In the genomic region with DNA sequence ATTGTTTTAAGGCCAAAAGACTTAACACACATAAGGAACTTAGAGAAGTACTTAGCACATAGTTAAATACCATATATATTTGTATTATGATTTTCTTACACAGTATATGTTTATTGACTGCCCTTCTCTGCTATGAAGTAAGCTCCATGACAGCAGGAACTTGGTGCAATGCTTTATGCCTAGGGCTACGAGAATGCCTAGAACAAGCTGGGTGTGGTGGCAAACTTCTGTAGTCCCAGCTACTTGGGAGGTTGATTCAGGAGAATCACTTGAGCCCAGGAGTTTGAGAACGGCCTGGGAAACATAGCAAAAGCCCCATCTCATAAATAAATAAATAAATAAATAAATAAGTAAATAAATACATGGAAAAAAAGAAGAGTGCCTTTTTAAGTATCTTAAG, we compare ENCODE assay signal across 17 cellular contexts. TPM values are rescaled to one million over a fixed set of nuclear protein-coding genes. Genes with fewer than 3 reads are reported as not detected.
DNase-seq lines count a peak whose midpoint lies in the region; ATAC-seq, FAIRE-seq and TF ChIP-seq lines count a peak whose summit lies in the region.
"Had no signal": no experiment of that assay in that cellular context is flagged by ENCODE, and none has a peak within 500 bp of the region (broad histone marks: within the 10 kb centered on the region; RNA-seq: fewer than 3 reads in every experiment).

No MANE protein-coding gene starts in this region.

- ATAC-seq in GM18909 (IDR thresholded peaks at IDR 0.05; ENCODE audit: poor library complexity, unreplicated experiment) = no peak
- ATAC-seq: HCT116 had no signal

- H3K9me2 ChIP-seq in hepatocyte (replicated peaks; ENCODE audit: insufficient read depth) = no peaks in the 10 kb centered on the region

- intact Hi-C loops in mammary epithelial cell (cut with micrococcal nuclease) = no loop called here
- intact Hi-C loops in left ventricle myocardium inferior (cut with micrococcal nuclease) = no loop called here

- H2AFZ ChIP-seq in mammary epithelial cell (ENCODE audit: low read depth, low read length) (no peak overlapping the region), hepatocyte (no peak overlapping the region)
- H2AFZ ChIP-seq: GM23248 had no signal

- no peak overlapping the region for H3K27ac ChIP-seq in mammary epithelial cell (ENCODE audit: insufficient read depth, low read depth, low read length)
- H3K27ac ChIP-seq in hepatocyte = no peak overlapping the region
- H3K27ac ChIP-seq in small intestine (ENCODE audit: low read depth in 1 of 2, low read length in 1 of 2) = no peak overlapping the region
- H3K27ac ChIP-seq in left ventricle myocardium inferior (replicated peaks) = no peak overlapping the region
- H3K27ac ChIP-seq: BLaER1 treated with 17β-estradiol and CSF1 and Interleukin-3, amounts not matched to agents 10 nM and 100 nM; GM23248 had no signal

- DNase-seq in GM12892 (ENCODE audit: insufficient read length) = no peak
- DNase-seq in mammary epithelial cell = peak; percentile 19
- no peak for DNase-seq in hepatocyte (ENCODE audit: low spot score)
- DNase-seq in small intestine = peak; percentile 37
- DNase-seq in 8988T = no peak
- DNase-seq in left ventricle myocardium inferior = no peak
- DNase-seq: ACHN; CD4-positive, CD25-positive, alpha-beta regulatory T cell; DMS53; GF-D8; GM23248; IMR-90 had no signal

- H4K20me1 ChIP-seq in mammary epithelial cell (ENCODE audit: insufficient read depth, low read length) (no peaks in the 10 kb centered on the region), hepatocyte (ENCODE audit: insufficient read depth, poor library complexity, severe bottlenecking) (no peaks in the 10 kb centered on the region)
- H4K20me1 ChIP-seq: BLaER1 treated with 17β-estradiol and CSF1 and Interleukin-3, amounts not matched to agents 10 nM and 100 nM had no signal

- dilution Hi-C loops in mammary epithelial cell (cut with HindIII; ENCODE audit: low sequenced_read_pairs) = loop anchor here (10.0 kb wide), 1 partner anchor 175 kb away; no protein-coding TSS in a partner anchor

- H3K79me2 ChIP-seq in mammary epithelial cell (ENCODE audit: insufficient read depth, low read length) = no peaks in the 10 kb centered on the region
- H3K79me2 ChIP-seq in hepatocyte = no peaks in the 10 kb centered on the region

- H3K4me1 ChIP-seq in mammary epithelial cell (ENCODE audit: insufficient read depth, low read length) (no peaks in the 10 kb centered on the region), hepatocyte (ENCODE audit: insufficient read depth) (no peaks in the 10 kb centered on the region), small intestine (ENCODE audit: control insufficient read depth in 2 of 2, insufficient read depth in 1 of 2, low read depth in 1 of 2, low read length in 1 of 2) (peaks cover under 1 to 3% of the 10 kb centered on the region in 2 donors), left ventricle myocardium inferior (no peaks in the 10 kb centered on the region)
- H3K4me1 ChIP-seq: BLaER1 treated with 17β-estradiol and CSF1 and Interleukin-3, amounts not matched to agents 10 nM and 100 nM had no signal

- CTCF ChIA-PET in mammary epithelial cell (lab: Charles Lee; ENCODE audit: low non-redundant PET) = no interaction called here

- no TSS peak for BruUV-seq in mammary epithelial cell (replicated peaks; lab: Mats Ljungman, UMichigan)

- in situ Hi-C loops in mammary epithelial cell (cut with MboI; ENCODE audit: low sequenced_read_pairs in 2 of 2) = no loop called here

- H3K9ac ChIP-seq in mammary epithelial cell (ENCODE audit: insufficient read depth, low read length) = no peak overlapping the region
- H3K9ac ChIP-seq: BLaER1 treated with 17β-estradiol and CSF1 and Interleukin-3, amounts not matched to agents 10 nM and 100 nM; GM23248 had no signal

- WGBS in mammary epithelial cell (ENCODE audit: low coverage, missing lambda C conversion rate) = 68% methylated on average over 2 of the region's 2 CpGs
- 85% methylated on average over 2 of the region's 2 CpGs for WGBS in hepatocyte (ENCODE audit: low lambda C conversion rate, missing lambda C conversion rate)
- 57 to 76% (median 71%) methylated on average over 2 of the region's 2 CpGs for WGBS in small intestine, 3 donors

- peak; percentile 9 for FAIRE-seq in GM12892 (lab: Jason Lieb, UNC)
- no peak for FAIRE-seq in small intestine (lab: Jason Lieb, UNC)
- FAIRE-seq: H54 had no signal

- no peak for TF ChIP-seq POLR2A in GM12892 (IDR thresholded peaks at IDR 0.05; ENCODE audit: low read depth, low read length)

- TF ChIP-seq CTCF in mammary epithelial cell (conservative IDR thresholded peaks at IDR 0.05 in 1 of 2, IDR thresholded peaks at IDR 0.05 in 1 of 2; ENCODE audit: extremely low read depth in 1 of 2, insufficient read depth in 1 of 2, low read depth in 1 of 2, low read length in 2 of 2) (no peak), hepatocyte (IDR thresholded peaks at IDR 0.05; ENCODE audit: poor library complexity) (no peak), left ventricle myocardium inferior (IDR thresholded peaks at IDR 0.05; ENCODE audit: borderline replicate concordance) (no peak)

- H3K36me3 ChIP-seq in mammary epithelial cell (ENCODE audit: insufficient read depth, low read length) = no peaks in the 10 kb centered on the region
- no peaks in the 10 kb centered on the region for H3K36me3 ChIP-seq in hepatocyte (replicated peaks; ENCODE audit: insufficient read depth, low read depth)
- no peaks in the 10 kb centered on the region for H3K36me3 ChIP-seq in small intestine (ENCODE audit: control insufficient read depth in 2 of 2, insufficient read depth in 2 of 2, low read length in 2 of 2)
- H3K36me3 ChIP-seq in left ventricle myocardium inferior = no peaks in the 10 kb centered on the region
- H3K36me3 ChIP-seq: BLaER1 treated with 17β-estradiol and CSF1 and Interleukin-3, amounts not matched to agents 10 nM and 100 nM had no signal

- H3K27me3 ChIP-seq in mammary epithelial cell (ENCODE audit: insufficient read depth, low read length) (peaks cover 4% of the 10 kb centered on the region), hepatocyte (no peaks in the 10 kb centered on the region), small intestine (ENCODE audit: control insufficient read depth in 2 of 2, insufficient read depth in 2 of 2, low read length in 2 of 2) (no peaks in the 10 kb centered on the region), left ventricle myocardium inferior (ENCODE audit: low read depth) (no peaks in the 10 kb centered on the region)
- H3K27me3 ChIP-seq: BLaER1 treated with 17β-estradiol and CSF1 and Interleukin-3, amounts not matched to agents 10 nM and 100 nM had no signal

- H3K4me3 ChIP-seq in mammary epithelial cell (replicated peaks in 1 of 3; ENCODE audit: insufficient read depth in 1 of 3, low read depth in 2 of 3, low read length in 3 of 3) (no peak overlapping the region), hepatocyte (no peak overlapping the region), small intestine (ENCODE audit: low read depth in 1 of 2, low read length in 2 of 2) (peak overlapping the region in 1 of 2 donors; percentile 48), left ventricle myocardium inferior (no peak overlapping the region)
- H3K4me3 ChIP-seq: BLaER1 treated with 17β-estradiol and CSF1 and Interleukin-3, amounts not matched to agents 10 nM and 100 nM; GM23248 had no signal

- H3K9me3 ChIP-seq in mammary epithelial cell (replicated peaks; ENCODE audit: insufficient read depth, low read length) (no peaks in the 10 kb centered on the region), hepatocyte (ENCODE audit: low read depth) (no peaks in the 10 kb centered on the region), small intestine (ENCODE audit: control insufficient read depth, low read depth) (no peaks in the 10 kb centered on the region), left ventricle myocardium inferior (replicated peaks) (no peaks in the 10 kb centered on the region)
- H3K9me3 ChIP-seq: BLaER1 treated with 17β-estradiol and CSF1 and Interleukin-3, amounts not matched to agents 10 nM and 100 nM had no signal

- H3K4me2 ChIP-seq in mammary epithelial cell (ENCODE audit: insufficient read depth, low read depth, low read length) (no peak overlapping the region), hepatocyte (peak overlapping the region; percentile 37)
- H3K4me2 ChIP-seq: BLaER1 treated with 17β-estradiol and CSF1 and Interleukin-3, amounts not matched to agents 10 nM and 100 nM had no signal

RNA-seq across cellular contexts. Expression of a gene that starts 1.9 kb away (rescaled TPM):
- polyA plus RNA-seq in GM12892 (2012; ENCODE audit: missing spikeins) = not detected
- total RNA-seq in mammary epithelial cell = not detected
- polyA plus RNA-seq in mammary epithelial cell = not detected
- not detected for polyA minus RNA-seq in mammary epithelial cell
- 36.6 and 41.9 TPM in 2 replicates for total RNA-seq in hepatocyte
- polyA plus RNA-seq in hepatocyte = 37.8 and 39.6 TPM in 2 replicates
- polyA plus RNA-seq in small intestine = 10 to 100 TPM in 2 of 3 donors, 1 to 10 TPM in 1; 3.1 to 36.5 (median 23.2) TPM
- not detected for total RNA-seq in left ventricle myocardium inferior
- total RNA-seq: CD4-positive, CD25-positive, alpha-beta regulatory T cell; HT-29; IMR-90 had no signal
- polyA plus RNA-seq: CD4-positive, CD25-positive, alpha-beta regulatory T cell; IMR-90 had no signal

Comparison
In these comparisons a context has a peak if more than half of its experiments do, and no peak if none do; other contexts are left out.
1. DNase-seq: peak in mammary epithelial cell (single experiment) and small intestine (single experiment); none in GM12892 (single experiment), hepatocyte (single experiment), 8988T (single experiment) and left ventricle myocardium inferior (single experiment).
2. RNA of a gene that starts 1.9 kb away (total RNA-seq): 36.6 to 41.9 TPM in hepatocyte; not detected in mammary epithelial cell and not detected in left ventricle myocardium inferior (single experiment); every median in the first group is over 10 times any median in the second.